8 cellular contexts compared by ENCODE assay signal in genomic region chr17:75516255-75516618, GRCh38. TPM values are rescaled to one million over a fixed set of nuclear protein-coding genes. Genes with fewer than 3 reads are reported as not detected.
DNase-seq lines count a peak whose midpoint lies in the region; ATAC-seq, FAIRE-seq and TF ChIP-seq lines count a peak whose summit lies in the region.

Gene TSEN54 (plus strand): TSS chr17:75516528. CDS start chr17:75516561, 33 bp downstream.

- intact Hi-C loops in Right ventricle myocardium inferior (cut with DNase I) (loop anchor here (5.0 kb wide), 2 partner anchors 39 to 71 kb away; partner anchors contain the start of gene MYO15B), pancreas (cut with DNase I) (no loop called here), tibial artery (cut with DNase I; ENCODE audit: low total_unique reads) (loop anchor here (5.0 to 10.0 kb wide), 2 partner anchors 194 to 1219 kb away; partner anchors contain the start of genes MFSD11 and SRSF2)

- peak; percentile 63 for ATAC-seq in HG02623 (IDR thresholded peaks at IDR 0.05; ENCODE audit: unreplicated experiment)
- peak; percentile 95 for ATAC-seq in Right ventricle myocardium inferior
- peak; percentile 82 to 89 (median 85) for ATAC-seq in pancreas

- no peaks in the 10 kb centered on the region for H3K9me3 ChIP-seq in pancreas
- H3K9me3 ChIP-seq in tibial artery = no peaks in the 10 kb centered on the region

- FAIRE-seq in pancreas (lab: Jason Lieb, UNC) = no peak

- H3K4me3 ChIP-seq in GM08714 (ENCODE audit: low read length) = peak within 1 kb of the TSS; percentile 79
- H3K4me3 ChIP-seq in pancreas = peak within 1 kb of the TSS; percentile 67 to 98 (median 90)
- H3K4me3 ChIP-seq in tibial artery = peak within 1 kb of the TSS; percentile 83 to 97

- peak within 1 kb of the TSS; percentile 57 to 75 (median 66) for H3K27ac ChIP-seq in pancreas
- H3K27ac ChIP-seq in tibial artery = peak within 1 kb of the TSS; percentile 87 to 93

- no peaks in the 10 kb centered on the region for H3K36me3 ChIP-seq in pancreas
- H3K36me3 ChIP-seq in tibial artery = peaks cover 0 to 22% (median 6%) of the 10 kb centered on the region in 3 donors

- WGBS in pancreas, 2 donors = 1% methylated on average over 40 to 45 of the region's 45 CpGs

- H3K27me3 ChIP-seq in pancreas = no peaks in the 10 kb centered on the region
- H3K27me3 ChIP-seq in tibial artery = no peaks in the 10 kb centered on the region

- DNase-seq in NCI-H1436 (lab: John Stamatoyannopoulos, UW) = peak; percentile 94
- DNase-seq in SW480 (ENCODE audit: low spot score) = peak; percentile 88
- peak; percentile 86 for DNase-seq in activated naive CD8-positive, alpha-beta T cell treated with anti-CD3 and anti-CD28 coated beads, Interleukin-2, amount 50 U/mL, for 16 hours (ENCODE audit: low read depth, low spot score)
- DNase-seq in Right ventricle myocardium inferior (ENCODE audit: missing footprints) = peak; percentile 98
- peak; percentile 95 to 98 (median 96) for DNase-seq in pancreas
- peak; percentile 92 to 97 for DNase-seq in tibial artery

- TF ChIP-seq CTCF in pancreas (IDR thresholded peaks at IDR 0.05) (no peak), tibial artery (IDR thresholded peaks at IDR 0.05) (no peak)

- H3K4me1 ChIP-seq in pancreas = peaks cover 11 to 32% (median 19%) of the 10 kb centered on the region in 3 donors
- H3K4me1 ChIP-seq in tibial artery = peaks cover 0 to 50% (median 50%) of the 10 kb centered on the region in 4 donors

RNA-seq across cellular contexts. Expression of gene TSEN54, which starts in this region (rescaled TPM):
- 6.1 TPM for total RNA-seq in Right ventricle myocardium inferior
- 10 to 100 TPM; 14.9 to 20.0 (median 19.1) TPM for total RNA-seq in pancreas
- polyA plus RNA-seq in pancreas = 100 to 1,000 TPM in 1 of 2 donors, 10 to 100 TPM in 1; 55.1 to 105 TPM

Comparison
In these comparisons a context has a peak if more than half of its experiments do, and no peak if none do; other contexts are left out.
1. Peak in every context shown above with its lines: DNase-seq, ATAC-seq, H3K4me3 ChIP-seq and H3K27ac ChIP-seq.
2. intact Hi-C loops: an anchor here in Right ventricle myocardium inferior (5.0 kb wide) and tibial artery (5.0 to 10.0 kb wide); none called in pancreas.